37 cellular contexts compared by ENCODE assay signal in the genomic region with DNA sequence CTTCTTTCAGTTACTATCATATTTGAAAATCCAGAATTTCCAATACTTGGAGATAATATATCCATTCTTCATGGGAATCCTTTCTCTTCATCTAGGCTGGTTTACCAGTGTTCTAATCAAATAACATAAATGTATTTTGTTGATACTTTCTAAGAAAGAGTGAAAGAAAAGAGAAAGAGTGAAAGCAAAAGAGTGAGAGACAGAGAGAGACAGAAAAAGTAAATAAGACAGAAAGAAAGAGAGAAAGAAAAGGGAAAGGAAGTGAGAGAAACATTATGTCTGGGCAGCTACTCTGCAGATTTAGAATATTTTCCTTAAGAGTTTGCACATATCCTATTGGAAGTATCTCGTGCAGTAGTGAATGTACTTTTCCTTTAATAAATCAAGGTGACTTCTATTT.
"Had no signal": no experiment of that assay in that cellular context is flagged by ENCODE, and none has a peak within 500 bp of the region (broad histone marks: within the 10 kb centered on the region; RNA-seq: fewer than 3 reads in every experiment).

No MANE protein-coding gene starts in this region.

- H3K4me1 ChIP-seq: adrenal gland, body of pancreas had no signal

- H3K4me3 Mint-ChIP-seq: activated B cell treated with CpG ODN at 0.5 μM for 24 hours; activated CD4-positive, alpha-beta memory T cell treated with anti-CD3 and anti-CD28 coated beads for 36 hours; activated CD4-positive, alpha-beta T cell treated with anti-CD3 and anti-CD28 coated beads, Interleukin-2, amount 10 ng/mL, durations not matched to agents 24 days and 14 days; activated CD8-positive, alpha-beta T cell treated with anti-CD3 and anti-CD28 coated beads for 36 hours; activated naive CD4-positive, alpha-beta T cell treated with anti-CD3 and anti-CD28 coated beads for 36 hours; activated naive CD8-positive, alpha-beta T cell treated with anti-CD3 and anti-CD28 coated beads for 36 hours; activated T-cell treated with anti-CD3 and anti-CD28 coated beads, Interleukin-2, amount 50 U/mL, for 4 hours; activated T-cell treated with anti-CD3 and anti-CD28 coated beads, Interleukin-2, amount 50 U/mL, for 72 hours; activated T-helper 1 cell treated with anti-CD3 and anti-CD28 coated beads, Interleukin-12 subunit alpha, Interleukin-12 subunit beta, Interleukin-2, Interleukin-4 antibody, amounts not matched to agents 30 ng/mL and 10 ng/mL and 1 ng/mL, durations not matched to agents 14 hours and 24 hours and 36 hours; activated T-helper 17 cell treated with anti-CD3 and anti-CD28 coated beads, Interleukin-2, amount 50 U/mL, for 72 hours; central memory CD8-positive, alpha-beta T cell; T-helper 1 cell treated with Interleukin-12 subunit alpha and Interleukin-12 subunit beta and Interleukin-4 antibody, amounts not matched to agents 30 μg/mL and 1 μg/mL, for 36 hours; T-helper 2 cell treated with Interferon-gamma antibody and Interleukin-4, amounts not matched to agents 5 μg/mL and 100 μg/mL, for 36 hours had no signal

- H3K27ac ChIP-seq: adrenal gland, body of pancreas, brain microvascular endothelial cell, cardiac muscle cell, VCaP had no signal

- H3K27me3 Mint-ChIP-seq: activated CD4-positive, alpha-beta T cell treated with anti-CD3 and anti-CD28 coated beads, Interleukin-2, amount 10 ng/mL, durations not matched to agents 24 days and 14 days; activated naive CD8-positive, alpha-beta T cell treated with anti-CD3 and anti-CD28 coated beads for 36 hours; activated T-helper 17 cell treated with anti-CD3 and anti-CD28 coated beads, Interleukin-2, amount 50 U/mL, for 72 hours had no signal

- H3K4me1 Mint-ChIP-seq: activated B cell treated with CpG ODN at 0.5 μM for 24 hours; activated CD4-positive, alpha-beta T cell treated with anti-CD3 and anti-CD28 coated beads, Interleukin-2, amount 10 ng/mL, durations not matched to agents 24 days and 14 days; activated T-helper 17 cell treated with anti-CD3 and anti-CD28 coated beads, Interleukin-2, amount 50 U/mL, for 72 hours; central memory CD8-positive, alpha-beta T cell had no signal

- H3K9me3 ChIP-seq: adrenal gland, body of pancreas had no signal

- H3K4me3 ChIP-seq: adrenal gland, body of pancreas, cardiac muscle cell had no signal

- H3K36me3 ChIP-seq: adrenal gland, brain microvascular endothelial cell, cardiac muscle cell had no signal

- H3K9me3 Mint-ChIP-seq: activated CD4-positive, alpha-beta memory T cell treated with anti-CD3 and anti-CD28 coated beads for 36 hours; activated CD4-positive, alpha-beta T cell treated with anti-CD3 and anti-CD28 coated beads, Interleukin-2, amount 10 ng/mL, durations not matched to agents 24 days and 14 days; activated CD8-positive, alpha-beta T cell treated with anti-CD3 and anti-CD28 coated beads for 36 hours; activated naive CD4-positive, alpha-beta T cell treated with anti-CD3 and anti-CD28 coated beads for 36 hours; activated naive CD8-positive, alpha-beta T cell treated with anti-CD3 and anti-CD28 coated beads for 36 hours; activated T-cell treated with anti-CD3 and anti-CD28 coated beads, Interleukin-2, amount 50 U/mL, for 4 hours; activated T-helper 1 cell treated with anti-CD3 and anti-CD28 coated beads, Interleukin-12 subunit alpha, Interleukin-12 subunit beta, Interleukin-2, Interleukin-4 antibody, amounts not matched to agents 30 ng/mL and 10 ng/mL and 1 ng/mL, durations not matched to agents 14 hours and 24 hours and 36 hours; activated T-helper 17 cell treated with anti-CD3 and anti-CD28 coated beads, Interleukin-2, amount 50 U/mL, for 72 hours; central memory CD8-positive, alpha-beta T cell; T-helper 1 cell treated with Interleukin-12 subunit alpha and Interleukin-12 subunit beta and Interleukin-4 antibody, amounts not matched to agents 30 μg/mL and 1 μg/mL, for 36 hours; T-helper 2 cell treated with Interferon-gamma antibody and Interleukin-4, amounts not matched to agents 5 μg/mL and 100 μg/mL, for 36 hours had no signal

- H3K27ac Mint-ChIP-seq: activated B cell treated with CpG ODN at 0.5 μM for 24 hours; activated CD4-positive, alpha-beta memory T cell treated with anti-CD3 and anti-CD28 coated beads for 36 hours; activated CD4-positive, alpha-beta T cell treated with anti-CD3 and anti-CD28 coated beads, Interleukin-2, amount 10 ng/mL, durations not matched to agents 24 days and 14 days; activated CD8-positive, alpha-beta T cell treated with anti-CD3 and anti-CD28 coated beads for 36 hours; activated naive CD4-positive, alpha-beta T cell treated with anti-CD3 and anti-CD28 coated beads for 36 hours; activated naive CD4-positive, alpha-beta T cell treated with anti-CD3 and anti-CD28 coated beads, Interleukin-2, amount 50 U/mL, for 72 hours; activated naive CD8-positive, alpha-beta T cell treated with anti-CD3 and anti-CD28 coated beads for 36 hours; activated T-cell treated with anti-CD3 and anti-CD28 coated beads, Interleukin-2, amount 50 U/mL, for 72 hours; activated T-helper 1 cell treated with anti-CD3 and anti-CD28 coated beads, Interleukin-12 subunit alpha, Interleukin-12 subunit beta, Interleukin-2, Interleukin-4 antibody, amounts not matched to agents 30 ng/mL and 10 ng/mL and 1 ng/mL, durations not matched to agents 14 hours and 24 hours and 36 hours; activated T-helper 17 cell treated with anti-CD3 and anti-CD28 coated beads, Interleukin-2, amount 50 U/mL, for 72 hours; T-helper 1 cell treated with Interleukin-12 subunit alpha and Interleukin-12 subunit beta and Interleukin-4 antibody, amounts not matched to agents 30 μg/mL and 1 μg/mL, for 36 hours; T-helper 2 cell treated with Interferon-gamma antibody and Interleukin-4, amounts not matched to agents 5 μg/mL and 100 μg/mL, for 36 hours had no signal

- H3K27me3 ChIP-seq: adrenal gland, body of pancreas, brain microvascular endothelial cell, cardiac muscle cell had no signal

- H3K36me3 Mint-ChIP-seq: activated CD4-positive, alpha-beta memory T cell treated with anti-CD3 and anti-CD28 coated beads for 36 hours; activated naive CD4-positive, alpha-beta T cell treated with anti-CD3 and anti-CD28 coated beads, Interleukin-2, amount 50 U/mL, for 72 hours; activated naive CD8-positive, alpha-beta T cell treated with anti-CD3 and anti-CD28 coated beads for 36 hours had no signal

- DNase-seq: activated B cell treated with CpG ODN at 0.5 μM for 24 hours; activated CD4-positive, alpha-beta memory T cell treated with anti-CD3 and anti-CD28 coated beads for 36 hours; activated CD4-positive, alpha-beta T cell treated with anti-CD3 and anti-CD28 coated beads for 4 hours; activated CD4-positive, alpha-beta T cell treated with anti-CD3 and anti-CD28 coated beads, Interleukin-2, amount 10 ng/mL, durations not matched to agents 24 days and 14 days; activated CD4-positive, alpha-beta T cell treated with anti-CD3 and anti-CD28 coated beads, Interleukin-2, amount 50 U/mL, for 1 hour; activated CD4-positive, alpha-beta T cell treated with anti-CD3 and anti-CD28 coated beads, Interleukin-2, amount 50 U/mL, for 4 hours; activated CD4-positive, CD25-positive, alpha-beta regulatory T cell treated with anti-CD3 and anti-CD28 coated beads, Interleukin-2, amount 50 U/mL, for 72 hours; activated CD8-positive, alpha-beta memory T cell treated with anti-CD3 and anti-CD28 coated beads, Interleukin-2, amount 50 U/mL, for 4 hours; activated CD8-positive, alpha-beta T cell treated with anti-CD3 and anti-CD28 coated beads for 36 hours; activated effector memory CD4-positive, alpha-beta T cell treated with anti-CD3 and anti-CD28 coated beads, Interleukin-2, amount 50 U/mL, for 16 hours; activated gamma-delta T cell treated with Interleukin-2 at 50 U/mL for 16 hours; activated naive CD4-positive, alpha-beta T cell; activated naive CD4-positive, alpha-beta T cell treated with anti-CD3 and anti-CD28 coated beads for 36 hours; activated naive CD4-positive, alpha-beta T cell treated with anti-CD3 and anti-CD28 coated beads, Interleukin-2, amount 50 U/mL, for 16 hours; activated naive CD8-positive, alpha-beta T cell treated with anti-CD3 and anti-CD28 coated beads for 36 hours; activated T-cell treated with anti-CD3 and anti-CD28 coated beads for 4 hours; activated T-cell treated with anti-CD3 and anti-CD28 coated beads, Interleukin-2, amount 50 U/mL, for 1 hour; activated T-cell treated with anti-CD3 and anti-CD28 coated beads, Interleukin-2, amount 50 U/mL, for 4 hours; activated T-cell treated with anti-CD3 and anti-CD28 coated beads, Interleukin-2, amount 50 U/mL, for 72 hours; adrenal gland; amniotic stem cell; aorta; body of pancreas; brain microvascular endothelial cell; caudate nucleus; cerebellar nuclear complex; T-helper 1 cell; T-helper 2 cell; T-helper 9 cell had no signal
